Comparison of ENCODE assay signal across 19 cellular contexts in the genomic region with DNA sequence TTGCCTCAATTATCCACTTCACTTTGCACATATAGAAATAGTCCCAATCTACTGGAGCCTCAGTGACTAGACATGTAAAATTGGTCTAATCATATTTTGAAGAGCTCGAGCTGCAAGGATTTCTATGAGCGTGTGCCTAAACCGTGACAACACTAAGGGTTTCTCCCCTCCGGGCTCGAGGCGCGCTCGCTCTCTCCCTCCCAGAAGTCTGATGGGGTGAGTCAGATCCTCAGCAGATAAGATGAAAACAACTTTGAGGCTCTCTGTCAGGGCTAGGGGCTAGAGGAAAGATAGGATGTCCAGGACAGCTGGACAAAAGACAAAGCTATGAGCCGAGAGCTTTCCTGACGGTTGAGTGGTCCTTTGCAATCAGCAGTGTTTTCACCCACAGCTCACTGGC. TPM values are rescaled to one million over a fixed set of nuclear protein-coding genes. Genes with fewer than 3 reads are reported as not detected.
"Had no signal": no experiment of that assay in that cellular context is flagged by ENCODE, and none has a peak within 500 bp of the region (broad histone marks: within the 10 kb centered on the region; RNA-seq: fewer than 3 reads in every experiment).

No MANE protein-coding gene starts in this region.

- H3K4me1 ChIP-seq: lower lobe of right lung, pancreas, right lobe of liver had no signal

- H3K27me3 ChIP-seq: pancreas, right lobe of liver had no signal

- H3K9me3 ChIP-seq: esophagus squamous epithelium, lower lobe of right lung, pancreas, right lobe of liver had no signal

- H3K27ac ChIP-seq: esophagus squamous epithelium, lower lobe of right lung, pancreas, right lobe of liver, WERI-Rb-1 had no signal

- ATAC-seq: activated T-cell treated with anti-CD3 and anti-CD28 coated beads, Interleukin-2, amount 50 U/mL, for 72 hours; effector memory CD8-positive, alpha-beta T cell; left colon; lower lobe of right lung; natural killer cell; pancreas; stimulated activated naive B cell treated with anti-CD40 and anti-IgM and Interleukin-4, amounts not matched to agents 10 μg/mL and 1 μg/mL and 100 μg/mL, for 72 hours had no signal

- H3K36me3 ChIP-seq: esophagus squamous epithelium, lower lobe of right lung, pancreas, right lobe of liver, WERI-Rb-1 had no signal

- DNase-seq: activated CD4-positive, alpha-beta T cell treated with anti-CD3 and anti-CD28 coated beads for 1 hour; activated CD8-positive, alpha-beta memory T cell treated with anti-CD3 and anti-CD28 coated beads for 24 hours; activated CD8-positive, alpha-beta memory T cell treated with anti-CD3 and anti-CD28 coated beads, Interleukin-2, amount 50 U/mL, for 48 hours; activated effector memory CD4-positive, alpha-beta T cell treated with anti-CD3 and anti-CD28 coated beads, Interleukin-2, amount 50 U/mL, for 16 hours; activated naive CD4-positive, alpha-beta T cell treated with anti-CD3 and anti-CD28 coated beads, Interleukin-2, amount 50 U/mL, for 16 hours; activated T-cell treated with anti-CD3 and anti-CD28 coated beads, Interleukin-2, amount 50 U/mL, for 72 hours; dermis blood vessel endothelial cell; effector memory CD8-positive, alpha-beta T cell; esophagus squamous epithelium; hippocampal formation; islet precursor cell; left colon; lower lobe of right lung; natural killer cell; pancreas; right lobe of liver; small intestine; stimulated activated naive B cell treated with anti-CD40 and anti-IgM and Interleukin-4, amounts not matched to agents 10 μg/mL and 1 μg/mL and 100 μg/mL, for 72 hours; WERI-Rb-1 had no signal

- H3K4me3 ChIP-seq: esophagus squamous epithelium, lower lobe of right lung, pancreas, right lobe of liver had no signal

RNA-seq across cellular contexts. Expression of a gene that starts 16.8 kb away (rescaled TPM):
- total RNA-seq: dermis blood vessel endothelial cell had no signal
